Comparison of ENCODE assay signal across 6 cellular contexts in the genomic region with DNA sequence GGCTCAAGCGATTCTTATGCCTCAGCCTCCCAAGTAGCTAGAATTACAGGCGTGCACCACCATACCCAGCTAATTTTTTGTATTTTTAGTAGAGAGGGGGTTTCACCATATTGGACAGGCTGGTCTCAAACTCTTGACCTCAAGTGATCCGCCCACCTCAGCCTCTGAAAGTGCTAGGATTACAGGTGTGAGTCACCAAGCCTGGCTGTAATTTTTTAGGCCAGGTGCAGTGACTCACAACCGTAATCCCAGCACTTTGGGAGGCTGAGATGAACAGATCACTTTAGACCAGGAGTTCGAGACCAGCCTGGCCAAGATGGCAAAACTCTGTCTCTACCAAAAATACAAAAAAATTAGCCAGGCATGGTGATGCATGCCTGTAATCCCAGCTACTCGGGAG. TPM values are rescaled to one million over a fixed set of nuclear protein-coding genes. Genes with fewer than 3 reads are reported as not detected.
DNase-seq lines count a peak whose midpoint lies in the region; ATAC-seq and TF ChIP-seq lines count a peak whose summit lies in the region.
"Not testable (repeated sequence)": the region's sequence is repeated elsewhere in the genome, so short reads cannot be mapped to it uniquely, and the experiment has no call there.

No MANE protein-coding gene starts in this region.

- dilution Hi-C loops in mammary epithelial cell (cut with HindIII; ENCODE audit: low sequenced_read_pairs), result not testable (repeated sequence)

- not testable (repeated sequence) for H3K27me3 ChIP-seq in HCT116 (ENCODE audit: insufficient read depth, low read length); PC-3 (ENCODE audit: low read length); mammary epithelial cell (ENCODE audit: insufficient read depth, low read length); trophoblast cell (ENCODE audit: insufficient read depth, low read length)

- H2BK5ac ChIP-seq in trophoblast cell (ENCODE audit: low read depth, low read length, poor library complexity), result not testable (repeated sequence)

- not testable (repeated sequence) for H2BK12ac ChIP-seq in trophoblast cell (ENCODE audit: low read length)

- not testable (repeated sequence) for H2BK120ac ChIP-seq in trophoblast cell (ENCODE audit: insufficient read depth, low read length, poor library complexity)

- not testable (repeated sequence) for H4K8ac ChIP-seq in trophoblast cell (ENCODE audit: low read depth, low read length)

- not testable (repeated sequence) for H3K18ac ChIP-seq in trophoblast cell (ENCODE audit: low read length)

- WGBS in mammary epithelial cell (ENCODE audit: low coverage, missing lambda C conversion rate), result 91% methylated on average over 5 of the region's 6 CpGs
- no CpG with 5 or more reads among the region's 6 CpGs for WGBS in trophoblast cell (ENCODE audit: extremely low coverage, insufficient coverage, insufficient read length)

- not testable (repeated sequence) for H4K12ac ChIP-seq in trophoblast cell (ENCODE audit: low read depth, low read length)

- not testable (repeated sequence) for H3K79me2 ChIP-seq in HCT116 (ENCODE audit: insufficient read depth, low read length); PC-3 (ENCODE audit: low read length); mammary epithelial cell (ENCODE audit: insufficient read depth, low read length); trophoblast cell (ENCODE audit: control insufficient read depth, insufficient read depth, low read length, poor library complexity)

- RAD21 ChIA-PET in HCT116 (lab: Charles Lee; ENCODE audit: low non-redundant PET in 1 of 2, low total read pairs in 2 of 2, uncharacterized antibody in 2 of 2, unreplicated experiment in 2 of 2), result not testable (repeated sequence)

- H3K9me3 ChIP-seq in HCT116 (ENCODE audit: control insufficient read depth in 1 of 2, insufficient read depth in 1 of 2, low read depth in 1 of 2, low read length in 2 of 2); PC-3 (ENCODE audit: low read length); mammary epithelial cell (replicated peaks; ENCODE audit: insufficient read depth, low read length); trophoblast cell (ENCODE audit: insufficient read depth, low read depth, low read length): not testable (repeated sequence)

- H3K27ac ChIP-seq in HCT116 (ENCODE audit: low read depth, low read length), result peak overlapping the region; percentile 2; the same call in 1 of the 2 replicates
- H3K27ac ChIP-seq in PC-3 (ENCODE audit: low read length); mammary epithelial cell (ENCODE audit: insufficient read depth, low read depth, low read length); trophoblast cell (ENCODE audit: low read depth, low read length): not testable (repeated sequence)

- not testable (repeated sequence) for H2AK5ac ChIP-seq in trophoblast cell (ENCODE audit: low read length)

- H3K4me3 ChIP-seq in HCT116 (replicated peaks in 1 of 2; ENCODE audit: low read depth in 1 of 2, low read length in 2 of 2); PC-3 (ENCODE audit: low read length); mammary epithelial cell (replicated peaks in 1 of 3; ENCODE audit: insufficient read depth in 1 of 3, low read depth in 2 of 3, low read length in 3 of 3); fibroblast of mammary gland (ENCODE audit: control insufficient read depth, low read depth, low read length); trophoblast cell (ENCODE audit: low read depth, low read length): not testable (repeated sequence)

- ATAC-seq in HCT116, result peak; percentile 89
- not testable (repeated sequence) for ATAC-seq in PC-3

- not testable (repeated sequence) for H3K14ac ChIP-seq in trophoblast cell (ENCODE audit: low read length)

- not testable (repeated sequence) for H3K4ac ChIP-seq in trophoblast cell (ENCODE audit: low read depth, low read length)

- not testable (repeated sequence) for H4K20me1 ChIP-seq in HCT116 (ENCODE audit: insufficient read depth); PC-3 (ENCODE audit: low read length); mammary epithelial cell (ENCODE audit: insufficient read depth, low read length)

- H3K23ac ChIP-seq in trophoblast cell (ENCODE audit: low read length), result not testable (repeated sequence)

- H4K91ac ChIP-seq in trophoblast cell (ENCODE audit: low read depth, low read length), result not testable (repeated sequence)

- H3K36me3 ChIP-seq in HCT116 (ENCODE audit: control insufficient read depth in 1 of 2, insufficient read depth in 2 of 2, low read length in 2 of 2); PC-3 (ENCODE audit: low read depth, low read length); mammary epithelial cell (ENCODE audit: insufficient read depth, low read length); trophoblast cell (ENCODE audit: control insufficient read depth in 1 of 2, insufficient read depth in 2 of 2, low read length in 2 of 2): not testable (repeated sequence)

- H3K79me1 ChIP-seq in trophoblast cell (ENCODE audit: low read length), result not testable (repeated sequence)

- in situ Hi-C loops in mammary epithelial cell (cut with MboI; ENCODE audit: low sequenced_read_pairs in 2 of 2), result not testable (repeated sequence)

- H2AFZ ChIP-seq in HCT116 (ENCODE audit: low read depth, low read length, poor library complexity, severe bottlenecking); PC-3 (ENCODE audit: low read length); mammary epithelial cell (ENCODE audit: low read depth, low read length); trophoblast cell (ENCODE audit: insufficient read depth, low read length, poor library complexity): not testable (repeated sequence)

- TF ChIP-seq CTCF in HCT116 (IDR thresholded peaks at IDR 0.05 in 2 of 3, conservative IDR thresholded peaks at IDR 0.05 in 1 of 3; ENCODE audit: borderline replicate concordance in 1 of 3, insufficient read depth in 1 of 3, low read depth in 2 of 3, low read length in 2 of 3); PC-3 (conservative IDR thresholded peaks at IDR 0.05; ENCODE audit: low read depth, low read length); mammary epithelial cell (conservative IDR thresholded peaks at IDR 0.05 in 1 of 2, IDR thresholded peaks at IDR 0.05 in 1 of 2; ENCODE audit: extremely low read depth in 1 of 2, insufficient read depth in 1 of 2, low read depth in 1 of 2, low read length in 2 of 2); fibroblast of mammary gland (conservative IDR thresholded peaks at IDR 0.05; ENCODE audit: control insufficient read depth, insufficient read depth, low read depth, low read length): not testable (repeated sequence)

- TF ChIP-seq POLR2A in HCT116 (IDR thresholded peaks at IDR 0.05; ENCODE audit: borderline replicate concordance, extremely low read depth, insufficient read depth, insufficient read length), result not testable (repeated sequence)

- not testable (repeated sequence) for H3K9me2 ChIP-seq in HCT116 (ENCODE audit: insufficient read depth); PC-3 (replicated peaks; ENCODE audit: low read length)

- DNase-seq in HCT116 (ENCODE audit: low read depth, low spot score) (peak; percentile 69), M059J (ENCODE audit: low read depth) (peak; percentile 23), PC-3 (peak; percentile 33), mammary epithelial cell (peak; percentile 14), fibroblast of mammary gland (ENCODE audit: low read depth) (peak; percentile 10), trophoblast cell (peak; percentile 15 to 50)

- peak overlapping the region; percentile 44 for H3K4me2 ChIP-seq in HCT116 (ENCODE audit: low read length)
- H3K4me2 ChIP-seq in PC-3 (ENCODE audit: low read length); mammary epithelial cell (ENCODE audit: insufficient read depth, low read depth, low read length); trophoblast cell (ENCODE audit: low read length): not testable (repeated sequence)

- not testable (repeated sequence) for H3K9ac ChIP-seq in HCT116 (ENCODE audit: low read length); PC-3 (ENCODE audit: low read length); mammary epithelial cell (ENCODE audit: insufficient read depth, low read length); trophoblast cell (ENCODE audit: low read length)

- peaks cover 13 to 37% of the 10 kb centered on the region in 2 experiments for H3K4me1 ChIP-seq in HCT116 (ENCODE audit: control insufficient read depth in 1 of 2, insufficient read depth in 2 of 2, low read length in 2 of 2)
- H3K4me1 ChIP-seq in PC-3 (ENCODE audit: insufficient read depth, low read length); mammary epithelial cell (ENCODE audit: insufficient read depth, low read length); trophoblast cell (ENCODE audit: control insufficient read depth in 1 of 2, insufficient read depth in 2 of 2, low read length in 2 of 2): not testable (repeated sequence)

- intact Hi-C loops in HCT116 (cut with micrococcal nuclease); PC-3 (cut with micrococcal nuclease); mammary epithelial cell (cut with micrococcal nuclease): not testable (repeated sequence)

- POLR2A ChIA-PET in HCT116 (lab: Charles Lee); PC-3 (lab: Charles Lee; ENCODE audit: unreplicated experiment): not testable (repeated sequence)

- CTCF ChIA-PET in HCT116 (lab: Charles Lee), result interaction anchor here (1.4 kb wide), 1 partner anchor 230 kb away, joined by 3 read pairs; no protein-coding TSS in a partner anchor
- CTCF ChIA-PET in PC-3 (lab: Charles Lee); mammary epithelial cell (lab: Charles Lee; ENCODE audit: low non-redundant PET): not testable (repeated sequence)

- not testable (repeated sequence) for BruUV-seq in HCT116 (replicated peaks; lab: Mats Ljungman, UMichigan); PC-3 (replicated peaks; lab: Mats Ljungman, UMichigan); mammary epithelial cell (replicated peaks; lab: Mats Ljungman, UMichigan)

- not testable (repeated sequence) for TF ChIP-seq RAD21 in HCT116 (IDR thresholded peaks at IDR 0.05; ENCODE audit: low read depth)

- H3F3A ChIP-seq in PC-3 (ENCODE audit: low read length, unreplicated experiment), result not testable (repeated sequence)

RNA-seq across cellular contexts. Expression of gene ARL5A, which starts 33.8 kb away (rescaled TPM):
- 74.4 TPM for total RNA-seq in HCT116 (2021; ENCODE audit: unreplicated experiment)
- 21.5 and 25.1 TPM in 2 replicates for polyA plus RNA-seq in HCT116 (2012)
- 21.1 and 60.4 TPM in 2 replicates for total RNA-seq in M059J (2014; rRNA removed; shearing (Covaris generic))
- 45.6 and 53.0 TPM in 2 replicates for total RNA-seq in PC-3 (2014; rRNA removed)
- 10 to 100 TPM; 38.0 to 49.8 TPM for total RNA-seq in mammary epithelial cell
- polyA plus RNA-seq in mammary epithelial cell, result 19.7 TPM
- 23.8 TPM for polyA minus RNA-seq in mammary epithelial cell
- polyA plus RNA-seq in trophoblast cell (2013), result 101 and 104 TPM in 2 replicates

Comparison
In these comparisons a context has a peak if more than half of its experiments do, and no peak if none do; other contexts are left out.
1. DNase-seq: peak in every context shown above with its lines; median percentile 69 in HCT116; 33 in PC-3; 32 in trophoblast cell; 23 in M059J; 14 in mammary epithelial cell; 10 in fibroblast of mammary gland.